Comparison of ENCODE assay signal across 28 cellular contexts in the genomic region with DNA sequence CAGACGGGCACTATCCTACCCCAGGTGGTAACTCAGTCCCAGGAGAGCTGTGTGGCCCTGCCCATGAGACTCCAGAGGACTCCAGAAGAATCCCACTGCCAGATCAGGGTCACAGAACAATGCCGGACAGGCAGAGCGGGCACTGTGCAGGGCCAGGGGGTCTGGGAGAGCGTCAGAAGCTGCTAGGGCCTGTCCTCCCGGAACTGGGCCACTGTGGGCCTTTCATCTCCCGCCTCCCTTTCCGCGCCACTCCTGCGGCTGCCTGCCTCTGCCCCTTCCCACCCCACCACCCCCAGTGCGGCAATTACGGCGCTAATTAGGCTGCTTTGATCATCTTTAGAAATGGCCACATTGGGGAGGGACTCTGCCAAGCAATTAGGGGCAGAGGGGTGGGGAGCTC. TPM values are rescaled to one million over a fixed set of nuclear protein-coding genes. Genes with fewer than 3 reads are reported as not detected.
"Had no signal": no experiment of that assay in that cellular context is flagged by ENCODE, and none has a peak within 500 bp of the region (broad histone marks: within the 10 kb centered on the region; RNA-seq: fewer than 3 reads in every experiment).

No MANE protein-coding gene starts in this region.

- H3K27ac ChIP-seq: dorsolateral prefrontal cortex, epithelial cell of prostate, esophagus muscularis mucosa, gastrocnemius medialis, heart right ventricle, neutrophil, right atrium auricular region, sigmoid colon, skin epidermis, thoracic aorta, transverse colon had no signal

- H3K36me3 ChIP-seq: esophagus muscularis mucosa, gastrocnemius medialis, heart right ventricle, neutrophil, right atrium auricular region, sigmoid colon, thoracic aorta, transverse colon had no signal

- H3K4me3 Mint-ChIP-seq: nephron; stimulated activated naive B cell treated with anti-CD40 and anti-IgM and Interleukin-4, amounts not matched to agents 10 μg/mL and 1 μg/mL and 100 μg/mL, for 72 hours; stimulated activated naive CD8-positive, alpha-beta T cell treated with anti-CD3 and anti-CD28 coated beads, Interleukin-15, amount 100 ng/mL, for 72 hours had no signal

- H3K4me3 ChIP-seq: dorsolateral prefrontal cortex, esophagus muscularis mucosa, gastrocnemius medialis, heart right ventricle, right atrium auricular region, sigmoid colon, skin epidermis, thoracic aorta, transverse colon had no signal

- ATAC-seq: gastrocnemius medialis; heart right ventricle; stimulated activated naive B cell treated with anti-CD40 and anti-IgM and Interleukin-4, amounts not matched to agents 10 μg/mL and 1 μg/mL and 100 μg/mL, for 72 hours; stimulated activated naive CD8-positive, alpha-beta T cell treated with anti-CD3 and anti-CD28 coated beads, Interleukin-15, amount 100 ng/mL, for 72 hours had no signal

- H3K36me3 Mint-ChIP-seq: naive B cell; stimulated activated naive B cell treated with anti-CD40 and anti-IgM and Interleukin-4, amounts not matched to agents 10 μg/mL and 1 μg/mL and 100 μg/mL, for 72 hours had no signal

- DNase-seq: cortex of kidney; dorsolateral prefrontal cortex; effector CD8-positive, alpha-beta T cell; gastrocnemius medialis; heart right ventricle; hypothalamus; kidney glomerular epithelial cell; naive B cell; sigmoid colon; stimulated activated CD4-positive, alpha-beta T cell treated with anti-CD3 and anti-CD28 coated beads, Interleukin-2, amount 100 ng/mL, for 24 hours; stimulated activated CD4-positive, alpha-beta T cell treated with anti-CD3 and anti-CD28 coated beads, Interleukin-4, amount 100 ng/mL, for 4 hours; stimulated activated naive B cell treated with anti-CD40 and anti-IgM and Interleukin-4, amounts not matched to agents 10 μg/mL and 1 μg/mL and 100 μg/mL, for 72 hours; stimulated activated naive CD8-positive, alpha-beta T cell treated with anti-CD3 and anti-CD28 coated beads, Interleukin-15, amount 100 ng/mL, for 72 hours; transverse colon had no signal

- H3K9me3 Mint-ChIP-seq: naive B cell; nephron; stimulated activated naive B cell treated with anti-CD40 and anti-IgM and Interleukin-4, amounts not matched to agents 10 μg/mL and 1 μg/mL and 100 μg/mL, for 72 hours; stimulated activated naive CD8-positive, alpha-beta T cell treated with anti-CD3 and anti-CD28 coated beads, Interleukin-15, amount 100 ng/mL, for 72 hours had no signal

- H3K9me3 ChIP-seq: esophagus muscularis mucosa, gastrocnemius medialis, heart right ventricle, neutrophil, right atrium auricular region, sigmoid colon, thoracic aorta, transverse colon had no signal

- H3K27ac Mint-ChIP-seq: naive B cell; nephron; stimulated activated naive B cell treated with anti-CD40 and anti-IgM and Interleukin-4, amounts not matched to agents 10 μg/mL and 1 μg/mL and 100 μg/mL, for 72 hours; stimulated activated naive CD8-positive, alpha-beta T cell treated with anti-CD3 and anti-CD28 coated beads, Interleukin-15, amount 100 ng/mL, for 72 hours had no signal

RNA-seq across cellular contexts. Expression of a gene that starts 0.6 kb away (rescaled TPM):
- total RNA-seq: esophagus muscularis mucosa, fibroblast of villous mesenchyme, liver, lung microvascular endothelial cell, osteoblast, pulmonary artery endothelial cell, sigmoid colon, subcutaneous adipose tissue, thoracic aorta, transverse colon, ureter had no signal
- polyA plus RNA-seq: sigmoid colon had no signal

RNA-seq across cellular contexts. Expression of a gene that starts 6.4 kb away (rescaled TPM):
- total RNA-seq: esophagus muscularis mucosa, fibroblast of villous mesenchyme, liver, lung microvascular endothelial cell, osteoblast, pulmonary artery endothelial cell, sigmoid colon, subcutaneous adipose tissue, thoracic aorta, transverse colon, ureter had no signal
- polyA plus RNA-seq: liver, sigmoid colon had no signal

RNA-seq across cellular contexts. Expression of a gene that starts 19.9 kb away (rescaled TPM):
- total RNA-seq: dorsolateral prefrontal cortex, esophagus muscularis mucosa, fibroblast of villous mesenchyme, heart right ventricle, liver, lung microvascular endothelial cell, osteoblast, pulmonary artery endothelial cell, right atrium auricular region, sigmoid colon, subcutaneous adipose tissue, thoracic aorta, transverse colon, ureter had no signal
- polyA plus RNA-seq: heart right ventricle, liver, sigmoid colon had no signal
